In the genomic region with DNA sequence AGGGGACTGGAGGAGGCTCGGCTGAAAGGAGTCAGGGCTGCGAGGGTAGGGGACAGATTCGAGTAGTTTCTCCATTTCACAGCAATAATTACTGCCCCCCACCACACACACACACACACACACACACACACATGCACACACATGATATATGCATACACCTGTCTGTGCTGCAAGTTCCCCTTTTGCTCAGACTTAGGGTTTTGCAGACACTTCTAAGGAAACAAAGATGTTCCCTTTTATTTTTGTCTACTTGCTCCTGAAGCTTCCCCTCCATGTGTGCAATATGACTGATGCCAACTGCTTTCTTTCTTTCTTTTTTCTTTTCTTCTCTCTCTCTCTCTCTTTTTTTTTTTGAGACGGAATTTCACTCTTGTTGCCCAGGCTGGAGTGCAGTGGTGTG, we compare ENCODE assay signal across 1 cellular context.
TF ChIP-seq lines count a peak whose summit lies in the region.

No MANE protein-coding gene starts in this region.

TF ChIP-seq in GM12878, 131 proteins besides CTCF, POLR2A, EP300 and RAD21 (continued from another document and continues in another):
- TF ChIP-seq NFIC (IDR thresholded peaks at IDR 0.05; ENCODE audit: low read depth, low read length) (no peak), POLR2AphosphoS5 (IDR thresholded peaks at IDR 0.05; ENCODE audit: low read length) (no peak), SUPT20H (IDR thresholded peaks at IDR 0.05; ENCODE audit: borderline replicate concordance, control insufficient read depth, low read depth, low read length) (no peak), DPF2 (IDR thresholded peaks at IDR 0.05) (0 out of 2 replicates have a peak, but pooled peaks have one; percentile 20), TCF12 (IDR thresholded peaks at IDR 0.05; ENCODE audit: low read depth, low read length) (no peak), MYC (IDR thresholded peaks at IDR 0.05; ENCODE audit: insufficient read depth, insufficient read length, insufficient replicate concordance, low read length, severe bottlenecking) (no peak), ZNF687 (IDR thresholded peaks at IDR 0.05) (no peak), ATF3 (IDR thresholded peaks at IDR 0.05; ENCODE audit: borderline replicate concordance, extremely low read depth, low read depth, low read length) (no peak), STAT1 (conservative IDR thresholded peaks at IDR 0.05) (no peak), YY1 (IDR thresholded peaks at IDR 0.05; ENCODE audit: low read depth, low read length) (no peak), TARDBP (IDR thresholded peaks at IDR 0.05; ENCODE audit: borderline replicate concordance) (no peak), NR2C1 (IDR thresholded peaks at IDR 0.05) (no peak), CHD1 (IDR thresholded peaks at IDR 0.05; ENCODE audit: low read depth, low read length) (no peak), ZNF24 (IDR thresholded peaks at IDR 0.05) (peak; percentile 53; the same call in 1 of the 2 replicates), IRF4 (IDR thresholded peaks at IDR 0.05; ENCODE audit: low read depth, low read length) (no peak), PBX3 (IDR thresholded peaks at IDR 0.05; ENCODE audit: insufficient replicate concordance, low read depth, low read length) (no peak), MLLT1 (IDR thresholded peaks at IDR 0.05) (0 out of 2 replicates have a peak, but pooled peaks have one; percentile 34), BRCA1 (IDR thresholded peaks at IDR 0.05; ENCODE audit: low read depth, low read length) (no peak), IRF5 (IDR thresholded peaks at IDR 0.05; ENCODE audit: borderline replicate concordance) (no peak), TBL1XR1 (IDR thresholded peaks at IDR 0.05; ENCODE audit: low read depth, low read length) (no peak), POU2F2 (IDR thresholded peaks at IDR 0.05; ENCODE audit: borderline replicate concordance, low read depth, low read length) (peak; percentile 82; the same call in 1 of the 3 replicates), SPI1 (IDR thresholded peaks at IDR 0.05; ENCODE audit: borderline replicate concordance, insufficient read depth, low read depth, low read length) (peak; percentile 52; the same call in 1 of the 2 replicates), PAX5 (IDR thresholded peaks at IDR 0.05; ENCODE audit: borderline replicate concordance, low read depth, low read length) (no peak), MAX (IDR thresholded peaks at IDR 0.05; ENCODE audit: low read depth, low read length) (no peak), E2F4 (IDR thresholded peaks at IDR 0.05; ENCODE audit: low read depth, low read length) (no peak), IRF3 (IDR thresholded peaks at IDR 0.05) (no peak), SREBF2 (IDR thresholded peaks at IDR 0.05; ENCODE audit: low read length) (no peak), PRDM15 (CRISPR knock-in tag; IDR thresholded peaks at IDR 0.05) (no peak)
- TF ChIP-seq, protein P1, sequence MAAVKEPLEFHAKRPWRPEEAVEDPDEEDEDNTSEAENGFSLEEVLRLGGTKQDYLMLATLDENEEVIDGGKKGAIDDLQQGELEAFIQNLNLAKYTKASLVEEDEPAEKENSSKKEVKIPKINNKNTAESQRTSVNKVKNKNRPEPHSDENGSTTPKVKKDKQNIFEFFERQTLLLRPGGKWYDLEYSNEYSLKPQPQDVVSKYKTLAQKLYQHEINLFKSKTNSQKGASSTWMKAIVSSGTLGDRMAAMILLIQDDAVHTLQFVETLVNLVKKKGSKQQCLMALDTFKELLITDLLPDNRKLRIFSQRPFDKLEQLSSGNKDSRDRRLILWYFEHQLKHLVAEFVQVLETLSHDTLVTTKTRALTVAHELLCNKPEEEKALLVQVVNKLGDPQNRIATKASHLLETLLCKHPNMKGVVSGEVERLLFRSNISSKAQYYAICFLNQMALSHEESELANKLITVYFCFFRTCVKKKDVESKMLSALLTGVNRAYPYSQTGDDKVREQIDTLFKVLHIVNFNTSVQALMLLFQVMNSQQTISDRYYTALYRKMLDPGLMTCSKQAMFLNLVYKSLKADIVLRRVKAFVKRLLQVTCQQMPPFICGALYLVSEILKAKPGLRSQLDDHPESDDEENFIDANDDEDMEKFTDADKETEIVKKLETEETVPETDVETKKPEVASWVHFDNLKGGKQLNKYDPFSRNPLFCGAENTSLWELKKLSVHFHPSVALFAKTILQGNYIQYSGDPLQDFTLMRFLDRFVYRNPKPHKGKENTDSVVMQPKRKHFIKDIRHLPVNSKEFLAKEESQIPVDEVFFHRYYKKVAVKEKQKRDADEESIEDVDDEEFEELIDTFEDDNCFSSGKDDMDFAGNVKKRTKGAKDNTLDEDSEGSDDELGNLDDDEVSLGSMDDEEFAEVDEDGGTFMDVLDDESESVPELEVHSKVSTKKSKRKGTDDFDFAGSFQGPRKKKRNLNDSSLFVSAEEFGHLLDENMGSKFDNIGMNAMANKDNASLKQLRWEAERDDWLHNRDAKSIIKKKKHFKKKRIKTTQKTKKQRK (IDR thresholded peaks at IDR 0.05; ENCODE audit: low read depth, low read length), result no peak
- TF ChIP-seq, protein P2, sequence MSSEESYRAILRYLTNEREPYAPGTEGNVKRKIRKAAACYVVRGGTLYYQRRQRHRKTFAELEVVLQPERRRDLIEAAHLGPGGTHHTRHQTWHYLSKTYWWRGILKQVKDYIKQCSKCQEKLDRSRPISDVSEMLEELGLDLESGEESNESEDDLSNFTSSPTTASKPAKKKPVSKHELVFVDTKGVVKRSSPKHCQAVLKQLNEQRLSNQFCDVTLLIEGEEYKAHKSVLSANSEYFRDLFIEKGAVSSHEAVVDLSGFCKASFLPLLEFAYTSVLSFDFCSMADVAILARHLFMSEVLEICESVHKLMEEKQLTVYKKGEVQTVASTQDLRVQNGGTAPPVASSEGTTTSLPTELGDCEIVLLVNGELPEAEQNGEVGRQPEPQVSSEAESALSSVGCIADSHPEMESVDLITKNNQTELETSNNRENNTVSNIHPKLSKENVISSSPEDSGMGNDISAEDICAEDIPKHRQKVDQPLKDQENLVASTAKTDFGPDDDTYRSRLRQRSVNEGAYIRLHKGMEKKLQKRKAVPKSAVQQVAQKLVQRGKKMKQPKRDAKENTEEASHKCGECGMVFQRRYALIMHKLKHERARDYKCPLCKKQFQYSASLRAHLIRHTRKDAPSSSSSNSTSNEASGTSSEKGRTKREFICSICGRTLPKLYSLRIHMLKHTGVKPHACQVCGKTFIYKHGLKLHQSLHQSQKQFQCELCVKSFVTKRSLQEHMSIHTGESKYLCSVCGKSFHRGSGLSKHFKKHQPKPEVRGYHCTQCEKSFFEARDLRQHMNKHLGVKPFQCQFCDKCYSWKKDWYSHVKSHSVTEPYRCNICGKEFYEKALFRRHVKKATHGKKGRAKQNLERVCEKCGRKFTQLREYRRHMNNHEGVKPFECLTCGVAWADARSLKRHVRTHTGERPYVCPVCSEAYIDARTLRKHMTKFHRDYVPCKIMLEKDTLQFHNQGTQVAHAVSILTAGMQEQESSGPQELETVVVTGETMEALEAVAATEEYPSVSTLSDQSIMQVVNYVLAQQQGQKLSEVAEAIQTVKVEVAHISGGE (CRISPR knock-in tag; IDR thresholded peaks at IDR 0.05), result no peak
